ENCODE assay signal across 1 cellular context in the genomic region with DNA sequence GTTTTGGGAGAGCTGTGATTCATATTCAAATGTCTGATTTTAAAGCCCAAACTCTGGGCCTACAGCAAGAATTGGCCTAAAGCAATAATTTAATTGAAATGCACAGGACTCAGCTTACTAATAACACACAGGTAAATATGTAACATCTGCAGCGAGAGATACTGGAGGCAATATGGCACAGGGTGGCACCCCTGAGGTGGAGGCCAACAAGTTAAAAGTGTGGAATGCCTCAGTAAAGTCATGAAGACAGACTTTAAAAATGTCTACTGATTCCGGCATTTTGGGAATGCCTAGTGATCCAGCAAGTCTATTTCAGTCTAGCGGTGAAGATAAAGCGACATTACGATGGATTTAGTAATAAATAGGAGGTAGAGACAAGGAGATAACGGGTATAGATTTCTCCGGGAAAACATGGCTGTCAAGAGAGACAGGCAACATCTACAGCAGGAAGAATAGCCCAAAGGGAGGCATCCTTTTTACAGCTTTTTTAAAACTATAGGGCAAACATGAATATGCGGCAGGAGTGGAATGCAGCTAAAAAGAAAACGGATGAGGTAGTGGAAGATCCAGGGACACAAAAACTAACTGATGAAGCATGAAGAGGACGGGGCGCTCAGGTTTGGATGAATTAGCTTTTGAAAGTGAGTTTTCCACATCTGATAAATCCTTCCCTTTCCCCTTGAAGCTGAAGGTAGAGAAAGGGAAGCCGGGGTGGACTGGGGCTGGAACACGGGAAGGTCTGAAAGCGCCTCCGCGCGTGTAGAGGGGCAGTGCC.
TF ChIP-seq lines count a peak whose summit lies in the region.

No MANE protein-coding gene starts in this region.

TF ChIP-seq in IMR-90, 13 proteins besides CTCF, POLR2A, EP300 and RAD21 (continued from another document):
- TF ChIP-seq MAZ (IDR thresholded peaks at IDR 0.05; ENCODE audit: borderline replicate concordance, low read depth, low read length) (no peak), CEBPB (IDR thresholded peaks at IDR 0.05; ENCODE audit: low read depth, low read length) (no peak), CHD1 (IDR thresholded peaks at IDR 0.05; ENCODE audit: low read depth, low read length) (no peak), RFX5 (IDR thresholded peaks at IDR 0.05; ENCODE audit: low read depth, low read length) (no peak), MXI1 (IDR thresholded peaks at IDR 0.05; ENCODE audit: borderline replicate concordance, low read depth, low read length) (no peak), FOS (IDR thresholded peaks at IDR 0.05; ENCODE audit: low read depth, low read length) (no peak), ELK1 (IDR thresholded peaks at IDR 0.05; ENCODE audit: borderline replicate concordance, low read depth, low read length) (no peak), RCOR1 (IDR thresholded peaks at IDR 0.05; ENCODE audit: insufficient replicate concordance, low read length) (no peak), BHLHE40 (IDR thresholded peaks at IDR 0.05; ENCODE audit: low read depth, low read length) (no peak), MAFK (IDR thresholded peaks at IDR 0.05; ENCODE audit: low read depth, low read length) (no peak), SMC3 (IDR thresholded peaks at IDR 0.05; ENCODE audit: low read depth, low read length) (no peak)
- TF ChIP-seq, protein P1, sequence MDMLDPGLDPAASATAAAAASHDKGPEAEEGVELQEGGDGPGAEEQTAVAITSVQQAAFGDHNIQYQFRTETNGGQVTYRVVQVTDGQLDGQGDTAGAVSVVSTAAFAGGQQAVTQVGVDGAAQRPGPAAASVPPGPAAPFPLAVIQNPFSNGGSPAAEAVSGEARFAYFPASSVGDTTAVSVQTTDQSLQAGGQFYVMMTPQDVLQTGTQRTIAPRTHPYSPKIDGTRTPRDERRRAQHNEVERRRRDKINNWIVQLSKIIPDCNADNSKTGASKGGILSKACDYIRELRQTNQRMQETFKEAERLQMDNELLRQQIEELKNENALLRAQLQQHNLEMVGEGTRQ (IDR thresholded peaks at IDR 0.05; ENCODE audit: low read depth, low read length): no peak
